In genomic region chr22:17563936-17564391, GRCh38 we compare ENCODE assay signal across 12 cellular contexts. TPM values are rescaled to one million over a fixed set of nuclear protein-coding genes. Genes with fewer than 3 reads are reported as not detected.
DNase-seq lines count a peak whose midpoint lies in the region; ATAC-seq and TF ChIP-seq lines count a peak whose summit lies in the region.
"Had no signal": no experiment of that assay in that cellular context is flagged by ENCODE, and none has a peak within 500 bp of the region (broad histone marks: within the 10 kb centered on the region; RNA-seq: fewer than 3 reads in every experiment).

No MANE protein-coding gene starts in this region.

- ATAC-seq in lower lobe of right lung = peak in 1 of 2 donors; percentile 35
- ATAC-seq: stimulated activated naive B cell treated with anti-CD40 and anti-IgM and Interleukin-4, amounts not matched to agents 10 μg/mL and 1 μg/mL and 100 μg/mL, for 72 hours had no signal

- H3K9me3 ChIP-seq in MG63 = no peaks in the 10 kb centered on the region
- peaks cover 15% of the 10 kb centered on the region for H3K9me3 ChIP-seq in endodermal cell (ENCODE audit: control insufficient read depth, low read length)
- no peaks in the 10 kb centered on the region for H3K9me3 ChIP-seq in lower lobe of right lung

- H3K27me3 ChIP-seq in MG63 (no peaks in the 10 kb centered on the region), endodermal cell (ENCODE audit: control insufficient read depth, insufficient read depth, low read length, poor library complexity, severe bottlenecking) (no peaks in the 10 kb centered on the region), lower lobe of right lung (ENCODE audit: low read depth) (no peaks in the 10 kb centered on the region)

- no peak overlapping the region for H3K27ac Mint-ChIP-seq in endodermal cell
- H3K27ac Mint-ChIP-seq in Calu3 (ENCODE audit: unreplicated experiment) = no peak overlapping the region
- H3K27ac Mint-ChIP-seq: immature natural killer cell; stimulated activated naive B cell treated with anti-CD40 and anti-IgM and Interleukin-4, amounts not matched to agents 10 μg/mL and 1 μg/mL and 100 μg/mL, for 72 hours had no signal

- H3K4me1 ChIP-seq in endodermal cell (ENCODE audit: control insufficient read depth, insufficient read depth, low read length) = no peaks in the 10 kb centered on the region
- H3K4me1 ChIP-seq in lower lobe of right lung = peaks cover 16% of the 10 kb centered on the region

- no peak overlapping the region for H3K4me3 ChIP-seq in MG63
- H3K4me3 ChIP-seq in endodermal cell (ENCODE audit: low read length) = no peak overlapping the region
- H3K4me3 ChIP-seq in lower lobe of right lung = peak overlapping the region; percentile 21
- H3K4me3 ChIP-seq: skin epidermis had no signal

- H3K27ac ChIP-seq in endodermal cell (ENCODE audit: low read depth, low read length) (peak overlapping the region; percentile 57), lower lobe of right lung (peak overlapping the region; percentile 65), temporal lobe (ENCODE audit: low read depth, low read length) (peak overlapping the region; percentile 97)
- H3K27ac ChIP-seq: skin epidermis had no signal

- BruUV-seq in Calu3 (replicated peaks; lab: Mats Ljungman, UMichigan) = no TSS peak

- intact Hi-C loops in lower lobe of right lung (cut with DNase I) (no loop called here), Calu3 (cut with micrococcal nuclease; ENCODE audit: unreplicated experiment) (no loop called here)

- H3K36me3 Mint-ChIP-seq in endodermal cell (ENCODE audit: low read depth) (peaks cover 39% of the 10 kb centered on the region), Calu3 (ENCODE audit: insufficient read depth, unreplicated experiment) (no peaks in the 10 kb centered on the region)
- H3K36me3 Mint-ChIP-seq: immature natural killer cell; stimulated activated naive B cell treated with anti-CD40 and anti-IgM and Interleukin-4, amounts not matched to agents 10 μg/mL and 1 μg/mL and 100 μg/mL, for 72 hours had no signal

- peaks cover 17% of the 10 kb centered on the region for H3K9me3 Mint-ChIP-seq in endodermal cell
- no peaks in the 10 kb centered on the region for H3K9me3 Mint-ChIP-seq in Calu3 (ENCODE audit: low read depth, unreplicated experiment)
- H3K9me3 Mint-ChIP-seq: immature natural killer cell; stimulated activated naive B cell treated with anti-CD40 and anti-IgM and Interleukin-4, amounts not matched to agents 10 μg/mL and 1 μg/mL and 100 μg/mL, for 72 hours had no signal

- H3K36me3 ChIP-seq in MG63 (no peaks in the 10 kb centered on the region), endodermal cell (ENCODE audit: control insufficient read depth, insufficient read depth, low read length) (peaks cover 14% of the 10 kb centered on the region), lower lobe of right lung (no peaks in the 10 kb centered on the region)

- CTCF ChIA-PET in Calu3 (lab: Charles Lee) = interaction anchor here (0.6 kb wide), 1 partner anchor 83 kb away, joined by 4 read pairs; no protein-coding TSS in a partner anchor

- H3K4me3 Mint-ChIP-seq in endodermal cell = no peak overlapping the region
- H3K4me3 Mint-ChIP-seq in Calu3 (ENCODE audit: low read depth, unreplicated experiment) = no peak overlapping the region
- H3K4me3 Mint-ChIP-seq: immature natural killer cell; stimulated activated naive B cell treated with anti-CD40 and anti-IgM and Interleukin-4, amounts not matched to agents 10 μg/mL and 1 μg/mL and 100 μg/mL, for 72 hours had no signal

- H3K4me1 Mint-ChIP-seq in endodermal cell = peaks cover 14% of the 10 kb centered on the region
- peaks cover 11% of the 10 kb centered on the region for H3K4me1 Mint-ChIP-seq in Calu3 (ENCODE audit: low read depth, unreplicated experiment)
- H3K4me1 Mint-ChIP-seq: immature natural killer cell; stimulated activated naive B cell treated with anti-CD40 and anti-IgM and Interleukin-4, amounts not matched to agents 10 μg/mL and 1 μg/mL and 100 μg/mL, for 72 hours had no signal

- DNase-seq in MG63 (peak; percentile 3), endodermal cell (no peak), lower lobe of right lung (no peak), Calu3 (no peak), NCI-H2171 treated with DMSO at 0.1 percent for 48 hours (lab: John Stamatoyannopoulos, UW) (no peak)
- DNase-seq in activated effector memory CD4-positive, alpha-beta T cell treated with Interleukin-2 at 50 U/mL for 16 hours = no peak
- DNase-seq: central memory CD4-positive, alpha-beta T cell; immature natural killer cell; stimulated activated naive B cell treated with anti-CD40 and anti-IgM and Interleukin-4, amounts not matched to agents 10 μg/mL and 1 μg/mL and 100 μg/mL, for 72 hours had no signal

- 95 to 99% methylated on average over 11 of the region's 11 CpGs for WGBS in endodermal cell (ENCODE audit: insufficient coverage in 1 of 2, insufficient read length in 1 of 2), 2 experiments

- no peak overlapping the region for H3K9ac ChIP-seq in endodermal cell (ENCODE audit: extremely low read depth, low read length, poor library complexity, severe bottlenecking)

- H3K27me3 Mint-ChIP-seq in endodermal cell (ENCODE audit: insufficient read depth) = no peaks in the 10 kb centered on the region
- peaks cover 34% of the 10 kb centered on the region for H3K27me3 Mint-ChIP-seq in Calu3 (ENCODE audit: unreplicated experiment)

- TF ChIP-seq CTCF in endodermal cell (conservative IDR thresholded peaks at IDR 0.05) (no peak), lower lobe of right lung (IDR thresholded peaks at IDR 0.05) (no peak), Calu3 (IDR thresholded peaks at IDR 0.05; ENCODE audit: unreplicated experiment) (no peak)

RNA-seq across cellular contexts. Expression of gene SLC25A18, which starts 0.7 kb away (rescaled TPM):
- 0.16 TPM in 1 of 2 replicates, not detected in the other for total RNA-seq in MG63 (2014; rRNA removed; shearing (Covaris generic); ENCODE audit: low replicate concordance)
- total RNA-seq in endodermal cell = 10 to 100 TPM in 1 of 2 donors, 1 to 10 TPM in 1; 6.9 to 14.3 TPM
- polyA plus RNA-seq in endodermal cell (2013, experiment 1 of 2) = 0.71 TPM
- polyA plus RNA-seq in endodermal cell (2013, experiment 2 of 2) = 0.54 TPM
- total RNA-seq in lower lobe of right lung = 0.50 TPM
- 5.4 TPM for total RNA-seq in temporal lobe
- 0.28 and 0.95 TPM in 2 replicates for total RNA-seq in Calu3 (2022)
- total RNA-seq: activated CD8-positive, alpha-beta memory T cell treated with anti-CD3 and anti-CD28 coated beads for 36 hours had no signal
